Comparison of ENCODE assay signal across 8 cellular contexts in the genomic region with DNA sequence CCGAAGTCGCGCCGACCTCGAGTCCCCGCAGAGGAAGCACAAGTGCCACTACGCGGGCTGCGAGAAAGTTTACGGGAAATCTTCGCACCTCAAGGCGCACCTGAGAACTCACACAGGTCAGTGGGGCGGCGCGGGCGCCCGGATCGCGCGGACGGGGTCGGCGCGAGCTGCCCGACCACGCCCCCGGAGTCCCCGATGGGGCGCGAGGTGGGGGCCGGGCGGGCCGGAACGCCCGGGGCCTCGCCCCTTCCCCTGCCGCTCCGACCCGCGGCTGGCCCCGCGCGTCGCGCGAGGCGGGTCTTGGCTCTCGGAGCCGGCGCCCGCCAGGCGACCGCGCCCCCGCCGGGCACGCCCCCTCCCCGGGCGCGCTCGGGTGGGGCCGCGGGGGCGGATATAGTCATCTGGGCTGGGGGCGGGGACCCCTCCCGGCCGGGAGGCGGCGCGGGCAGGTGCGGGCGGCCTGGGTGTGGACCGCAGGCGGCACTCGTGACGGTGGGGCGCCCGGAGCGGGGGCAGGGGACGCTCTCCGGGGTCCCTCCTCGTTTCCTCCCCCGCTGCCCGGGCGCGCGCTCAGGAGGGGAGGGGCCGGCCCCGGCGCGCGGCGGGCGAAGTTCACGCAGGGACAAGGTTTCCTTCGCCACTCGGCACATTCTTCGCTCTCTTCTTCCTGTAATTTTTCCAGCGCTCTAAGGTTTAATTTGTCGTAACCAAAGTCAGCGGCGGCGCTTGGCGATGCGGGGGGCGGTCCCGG. TPM values are rescaled to one million over a fixed set of nuclear protein-coding genes. Genes with fewer than 3 reads are reported as not detected.
DNase-seq lines count a peak whose midpoint lies in the region; ATAC-seq, FAIRE-seq and TF ChIP-seq lines count a peak whose summit lies in the region.

No MANE protein-coding gene starts in this region.

- POLR2A ChIA-PET in endothelial cell of umbilical vein (lab: Charles Lee) = no interaction called here

- H3K27ac ChIP-seq in 22Rv1 (peak overlapping the region; percentile 77; the same call in 1 of the 2 replicates), endothelial cell of umbilical vein (ENCODE audit: insufficient read depth, low read depth, low read length) (peak overlapping the region; percentile 62)

- no peaks in the 10 kb centered on the region for H4K20me1 ChIP-seq in endothelial cell of umbilical vein (replicated peaks; ENCODE audit: control insufficient read depth, extremely low read depth, insufficient read depth, low read length)

- peak overlapping the region; percentile 88 for H3K4me3 Mint-ChIP-seq in stimulated activated memory B cell treated with anti-CD40 and anti-IgM and Interleukin-4, amounts not matched to agents 10 μg/mL and 1 μg/mL and 100 μg/mL, for 72 hours

- no peaks in the 10 kb centered on the region for H3K9me3 Mint-ChIP-seq in stimulated activated memory B cell treated with anti-CD40 and anti-IgM and Interleukin-4, amounts not matched to agents 10 μg/mL and 1 μg/mL and 100 μg/mL, for 72 hours

- peak overlapping the region; percentile 60 for H3K4me2 ChIP-seq in endothelial cell of umbilical vein (ENCODE audit: insufficient read depth, low read length)

- H3K9me3 ChIP-seq in endothelial cell of umbilical vein (replicated peaks; ENCODE audit: control insufficient read depth, insufficient read depth, low read length) (no peaks in the 10 kb centered on the region), mucosa of stomach (ENCODE audit: control insufficient read depth, low read length) (no peaks in the 10 kb centered on the region)

- H3K27ac Mint-ChIP-seq in stimulated activated memory B cell treated with anti-CD40 and anti-IgM and Interleukin-4, amounts not matched to agents 10 μg/mL and 1 μg/mL and 100 μg/mL, for 72 hours = peak overlapping the region; percentile 85

- BruUV-seq in endothelial cell of umbilical vein (replicated peaks; lab: Mats Ljungman, UMichigan) = no TSS peak

- H3K4me1 Mint-ChIP-seq in stimulated activated memory B cell treated with anti-CD40 and anti-IgM and Interleukin-4, amounts not matched to agents 10 μg/mL and 1 μg/mL and 100 μg/mL, for 72 hours = peaks cover 69% of the 10 kb centered on the region

- TF ChIP-seq CTCF in 22Rv1 (IDR thresholded peaks at IDR 0.05) (no peak), endothelial cell of umbilical vein (IDR thresholded peaks at IDR 0.05; ENCODE audit: extremely low read depth in 1 of 2, insufficient read depth in 1 of 2, low read depth in 1 of 2, low read length in 2 of 2) (no peak)

- CTCF ChIA-PET in endothelial cell of umbilical vein (lab: Charles Lee) = interaction anchor here (1.0 to 1.9 kb wide), 3 partner anchors 64 to 161 kb away, joined by 3 to 9 read pairs (median 6); no protein-coding TSS in a partner anchor

- H3K4me1 ChIP-seq in endothelial cell of umbilical vein (ENCODE audit: control insufficient read depth, extremely low read depth, insufficient read depth, low read length) (peaks cover 8% of the 10 kb centered on the region), mucosa of stomach (ENCODE audit: control insufficient read depth, insufficient read depth, low read length) (peaks cover 48% of the 10 kb centered on the region)

- DNase-seq in NCI-H2227 (lab: John Stamatoyannopoulos, UW; ENCODE audit: unreplicated experiment) = peak; percentile 76
- peak; percentile 81 for DNase-seq in activated CD8-positive, alpha-beta memory T cell treated with anti-CD3 and anti-CD28 coated beads, Interleukin-2, amount 50 U/mL, for 4 hours
- DNase-seq in endothelial cell of umbilical vein (ENCODE audit: low read depth, low spot score) = peak; percentile 18

- H2AFZ ChIP-seq in endothelial cell of umbilical vein (ENCODE audit: low read depth, low read length) = peak overlapping the region; percentile 60

- intact Hi-C loops in endothelial cell of umbilical vein (cut with micrococcal nuclease) = loop anchor here (5.0 to 10.0 kb wide), 4 partner anchors 39 to 1646 kb away; no protein-coding TSS in a partner anchor

- peak; percentile 52 for FAIRE-seq in endothelial cell of umbilical vein (lab: Jason Lieb, UNC)

- no peak for TF ChIP-seq POLR2A in endothelial cell of umbilical vein (IDR thresholded peaks at IDR 0.05; ENCODE audit: low read depth, low read length)

- no peaks in the 10 kb centered on the region for H3K36me3 ChIP-seq in endothelial cell of umbilical vein (ENCODE audit: control insufficient read depth in 2 of 2, extremely low read depth in 1 of 2, insufficient read depth in 2 of 2, low read length in 2 of 2)
- no peaks in the 10 kb centered on the region for H3K36me3 ChIP-seq in mucosa of stomach (ENCODE audit: control insufficient read depth, insufficient read depth, low read length)

- peak overlapping the region; percentile 61 to 89 (median 75) for H3K4me3 ChIP-seq in endothelial cell of umbilical vein (replicated peaks in 1 of 3; ENCODE audit: insufficient read depth in 1 of 3, low read depth in 1 of 3, low read length in 3 of 3)
- H3K4me3 ChIP-seq in mucosa of stomach (ENCODE audit: low read length) = peak overlapping the region; percentile 77

- H3K36me3 Mint-ChIP-seq in stimulated activated memory B cell treated with anti-CD40 and anti-IgM and Interleukin-4, amounts not matched to agents 10 μg/mL and 1 μg/mL and 100 μg/mL, for 72 hours = peaks cover 24% of the 10 kb centered on the region

- H3K9ac ChIP-seq in endothelial cell of umbilical vein (replicated peaks; ENCODE audit: extremely low read depth, insufficient read depth, low read length) (peak overlapping the region; percentile 78), mucosa of stomach (ENCODE audit: low read length) (peak overlapping the region; percentile 87)

- no peaks in the 10 kb centered on the region for H3K9me1 ChIP-seq in endothelial cell of umbilical vein (replicated peaks; ENCODE audit: control insufficient read depth, extremely low read depth, insufficient read depth, low read length)

- H3K79me2 ChIP-seq in endothelial cell of umbilical vein (ENCODE audit: control insufficient read depth, insufficient read depth, low read length) = peaks cover 11% of the 10 kb centered on the region

- dilution Hi-C loops in endothelial cell of umbilical vein (cut with MboI; ENCODE audit: extremely low pct_ligation_motif_present, low sequenced_read_pairs) = no loop called here

- H3K27me3 ChIP-seq in endothelial cell of umbilical vein (ENCODE audit: control insufficient read depth in 2 of 2, insufficient read depth in 2 of 2, low read length in 2 of 2) (no peaks in the 10 kb centered on the region), mucosa of stomach (ENCODE audit: control insufficient read depth, insufficient read depth, low read length) (no peaks in the 10 kb centered on the region)

- peak; percentile 6 for ATAC-seq in GM18511 (IDR thresholded peaks at IDR 0.05; ENCODE audit: unreplicated experiment)
- peak; percentile 9 for ATAC-seq in stimulated activated memory B cell treated with anti-CD40 and anti-IgM and Interleukin-4, amounts not matched to agents 10 μg/mL and 1 μg/mL and 100 μg/mL, for 72 hours
- no peak for ATAC-seq in GM18870 (IDR thresholded peaks at IDR 0.05; ENCODE audit: unreplicated experiment)

- no peaks in the 10 kb centered on the region for H3K27me3 Mint-ChIP-seq in stimulated activated memory B cell treated with anti-CD40 and anti-IgM and Interleukin-4, amounts not matched to agents 10 μg/mL and 1 μg/mL and 100 μg/mL, for 72 hours

TF ChIP-seq in endothelial cell of umbilical vein, 7 proteins besides CTCF, POLR2A, EP300 and RAD21:
- TF ChIP-seq FOS (IDR thresholded peaks at IDR 0.05; ENCODE audit: borderline replicate concordance, insufficient read depth, low read length) (no peak), JUN (IDR thresholded peaks at IDR 0.05; ENCODE audit: borderline replicate concordance, insufficient read depth, insufficient read length, low read depth) (no peak), POLR2AphosphoS5 (IDR thresholded peaks at IDR 0.05; ENCODE audit: insufficient read depth, low read depth, low read length) (peak; percentile 17), MYC (IDR thresholded peaks at IDR 0.05; ENCODE audit: low read depth, low read length) (no peak)
TF ChIP-seq in endothelial cell of umbilical vein: peak in this region for 1.

RNA-seq across cellular contexts. Expression of gene KLF13, which starts 1.2 kb away (rescaled TPM):
- 30.1 and 31.9 TPM in 2 replicates for total RNA-seq in endothelial cell of umbilical vein
- polyA plus RNA-seq in endothelial cell of umbilical vein = 10.1 TPM in 2 replicates
- polyA plus RNA-seq in endothelial cell of umbilical vein (2011; cell fraction: cytosol; rRNA removed) = 12.0 and 12.9 TPM in 2 replicates
- 9.5 and 9.7 TPM in 2 replicates for polyA plus RNA-seq in endothelial cell of umbilical vein (2011; cell fraction: nucleus; rRNA removed)
- 22.6 and 23.3 TPM in 2 replicates for polyA plus RNA-seq in endothelial cell of umbilical vein (2012)
- 16.2 and 16.8 TPM in 2 replicates for polyA minus RNA-seq in endothelial cell of umbilical vein
- 34.2 TPM for polyA minus RNA-seq in endothelial cell of umbilical vein (2011; cell fraction: cytosol; rRNA and poly(A)+ RNA removed)
- 4.9 and 5.0 TPM in 2 replicates for polyA minus RNA-seq in endothelial cell of umbilical vein (2011; cell fraction: nucleus; rRNA and poly(A)+ RNA removed)

Comparison
In these comparisons a context has a peak if more than half of its experiments do, and no peak if none do; other contexts are left out.
1. DNase-seq: peak in every context shown above with its lines; median percentile 81 in activated CD8-positive, alpha-beta memory T cell treated with anti-CD3 and anti-CD28 coated beads, Interleukin-2, amount 50 U/mL, for 4 hours; 76 in NCI-H2227; 18 in endothelial cell of umbilical vein.